Comparison of ENCODE assay signal across 1 cellular context in genomic region chr9:93060746-93061259, GRCh38.
TF ChIP-seq lines count a peak whose summit lies in the region.

No MANE protein-coding gene starts in this region.

TF ChIP-seq in H1, 55 proteins besides CTCF, POLR2A, EP300 and RAD21:
- TF ChIP-seq SP2 (IDR thresholded peaks at IDR 0.05; ENCODE audit: low read length) = no peak
- TF ChIP-seq TEAD4 (IDR thresholded peaks at IDR 0.05; ENCODE audit: low read depth, low read length) = no peak
- TF ChIP-seq BACH1 (IDR thresholded peaks at IDR 0.05; ENCODE audit: low read length) = no peak
- no peak for TF ChIP-seq CHD1 (IDR thresholded peaks at IDR 0.05; ENCODE audit: low read depth, low read length)
- TF ChIP-seq BCL11A (IDR thresholded peaks at IDR 0.05; ENCODE audit: low read depth in 2 of 2, low read length in 2 of 2) = no peak
- TF ChIP-seq CHD7 (IDR thresholded peaks at IDR 0.05; ENCODE audit: insufficient replicate concordance, low read length) = no peak
- no peak for TF ChIP-seq PHF8 (conservative IDR thresholded peaks at IDR 0.05; ENCODE audit: low read depth, low read length)
- no peak for TF ChIP-seq USF2 (IDR thresholded peaks at IDR 0.05; ENCODE audit: low read length)
- no peak for TF ChIP-seq SP4 (IDR thresholded peaks at IDR 0.05; ENCODE audit: low read length)
- no peak for TF ChIP-seq GABPA (IDR thresholded peaks at IDR 0.05; ENCODE audit: borderline replicate concordance, insufficient read depth, low read length)
- no peak for TF ChIP-seq NANOG (IDR thresholded peaks at IDR 0.05; ENCODE audit: insufficient read depth, low read depth, low read length, poor library complexity, severe bottlenecking)
- TF ChIP-seq MAFK (IDR thresholded peaks at IDR 0.05; ENCODE audit: low read depth, low read length) = no peak
- no peak for TF ChIP-seq ZNF274 (IDR thresholded peaks at IDR 0.05; ENCODE audit: borderline replicate concordance, extremely low read depth, low read length)
- TF ChIP-seq KDM5A (IDR thresholded peaks at IDR 0.05; ENCODE audit: low read length) = no peak
- TF ChIP-seq CBX8 (IDR thresholded peaks at IDR 0.05; ENCODE audit: borderline replicate concordance, low read depth, low read length) = no peak
- TF ChIP-seq RXRA (IDR thresholded peaks at IDR 0.05; ENCODE audit: insufficient read depth, low read depth, low read length) = no peak
- TF ChIP-seq CEBPB (IDR thresholded peaks at IDR 0.05; ENCODE audit: low read depth, low read length) = no peak
TF ChIP-seq in H1: peak in this region for 0.
